Comparison of ENCODE assay signal across 9 cellular contexts in the genomic region with DNA sequence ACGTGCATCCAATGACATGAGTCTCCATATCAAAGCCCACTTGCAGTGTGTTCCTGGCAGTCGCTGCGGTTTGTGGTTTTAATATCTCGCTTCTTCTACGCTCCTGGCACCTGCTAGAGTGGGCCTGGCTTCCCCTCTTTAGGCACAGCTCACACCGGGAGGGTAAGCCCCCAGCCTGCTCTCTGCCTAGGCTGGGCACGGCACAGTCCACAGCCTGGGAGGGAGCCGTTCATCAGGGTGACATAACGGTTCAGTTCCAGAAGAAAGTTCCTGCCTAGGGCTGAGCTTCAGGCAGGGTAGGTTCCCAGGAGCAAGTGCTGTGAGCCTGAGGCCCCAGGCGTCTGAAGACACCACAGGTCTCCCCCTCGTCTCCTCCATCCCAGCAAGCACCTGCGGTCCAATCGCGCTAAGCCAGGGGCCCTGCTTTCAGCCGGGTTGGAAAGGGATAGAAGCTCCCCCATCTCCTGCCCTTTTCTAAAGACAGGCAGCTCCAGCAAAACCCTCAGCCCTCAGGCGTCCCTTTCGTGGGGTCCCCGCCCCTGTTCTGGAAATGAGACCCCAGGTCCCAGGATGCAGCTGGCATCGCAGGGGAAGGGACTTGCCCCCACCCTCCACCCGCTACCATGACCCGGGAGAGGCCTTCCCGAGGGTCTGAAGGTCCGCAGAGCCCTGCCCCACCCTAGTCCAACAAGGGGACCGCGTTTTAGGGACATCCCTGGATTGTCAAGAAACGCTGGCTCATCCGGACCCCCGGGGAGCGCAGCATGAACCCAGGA.
DNase-seq lines count a peak whose midpoint lies in the region; ATAC-seq, FAIRE-seq and TF ChIP-seq lines count a peak whose summit lies in the region.
"Had no signal": no experiment of that assay in that cellular context is flagged by ENCODE, and none has a peak within 500 bp of the region (broad histone marks: within the 10 kb centered on the region; RNA-seq: fewer than 3 reads in every experiment).

No MANE protein-coding gene starts in this region.

- H3K36me3 ChIP-seq in right atrium auricular region (no peaks in the 10 kb centered on the region), astrocyte (ENCODE audit: insufficient read depth, low read length) (no peaks in the 10 kb centered on the region), mesendoderm (ENCODE audit: control insufficient read depth, insufficient read depth, low read length) (no peaks in the 10 kb centered on the region), aorta (ENCODE audit: control insufficient read depth in 1 of 2, insufficient read depth in 2 of 2, low read length in 1 of 2) (no peaks in the 10 kb centered on the region)

- H3K4me1 ChIP-seq in right atrium auricular region (no peaks in the 10 kb centered on the region), astrocyte (ENCODE audit: insufficient read depth, low read length) (no peaks in the 10 kb centered on the region), mesendoderm (ENCODE audit: control insufficient read depth, low read depth, low read length) (no peaks in the 10 kb centered on the region), aorta (ENCODE audit: control insufficient read depth in 1 of 2, insufficient read depth in 2 of 2, low read length in 2 of 2) (no peaks in the 10 kb centered on the region)

- no peak overlapping the region for H2BK120ac ChIP-seq in mesendoderm (ENCODE audit: low read depth, low read length)

- H3K79me1 ChIP-seq in mesendoderm (ENCODE audit: low read length): no peaks in the 10 kb centered on the region

- no peaks in the 10 kb centered on the region for H4K20me1 ChIP-seq in astrocyte (ENCODE audit: insufficient read depth, low read length)

- no peak for FAIRE-seq in astrocyte (lab: Jason Lieb, UNC)

- no peak overlapping the region for H3K27ac Mint-ChIP-seq in astrocyte (ENCODE audit: unreplicated experiment)
- H3K27ac Mint-ChIP-seq: stimulated activated naive CD8-positive, alpha-beta T cell treated with anti-CD3 and anti-CD28 coated beads, Interleukin-15, Interleukin-2, amounts not matched to agents 100 ng/mL and 50 ng/mL, for 24 hours had no signal

- no peaks in the 10 kb centered on the region for H3K36me3 Mint-ChIP-seq in astrocyte (ENCODE audit: low read depth, unreplicated experiment)

- H4K5ac ChIP-seq in mesendoderm (ENCODE audit: low read length): no peak overlapping the region

- peak; percentile 53 for ATAC-seq in aorta (ENCODE audit: low FRiP score)

- no peak overlapping the region for H3K23ac ChIP-seq in mesendoderm (ENCODE audit: low read length)

- TF ChIP-seq CTCF in right atrium auricular region (IDR thresholded peaks at IDR 0.05): no peak
- no peak for TF ChIP-seq CTCF in astrocyte (IDR thresholded peaks at IDR 0.05; ENCODE audit: insufficient read depth, low read depth, low read length)
- no peak for TF ChIP-seq CTCF in GM10266 (IDR thresholded peaks at IDR 0.05; ENCODE audit: control insufficient read depth, insufficient read depth, low read depth, missing control alignments)

- no peak overlapping the region for H3K56ac ChIP-seq in mesendoderm (ENCODE audit: low read length)

- DNase-seq in cardiac septum (ENCODE audit: low spot score) (peak; percentile 58), right atrium auricular region (ENCODE audit: low spot score) (no peak), astrocyte (ENCODE audit: low read depth) (no peak), mesendoderm (peak; percentile 5), aorta (no peak), NCI-H2107 treated with DMSO at 0.1 percent for 48 hours (lab: John Stamatoyannopoulos, UW; ENCODE audit: unreplicated experiment) (no peak), NCI-H226 (no peak), GM10266 (ENCODE audit: extremely low spot score) (no peak)

- no CpG with 5 or more reads among the region's 29 CpGs for WGBS in mesendoderm (ENCODE audit: extremely low coverage, insufficient coverage, low lambda C conversion rate)
- 46 to 55% methylated on average over 29 of the region's 29 CpGs for WGBS in aorta, 2 donors

- H3K4me2 ChIP-seq in astrocyte (ENCODE audit: low read length): peak overlapping the region; percentile 80
- H3K4me2 ChIP-seq in mesendoderm (ENCODE audit: low read length): peak overlapping the region; percentile 35

- no peak overlapping the region for H2AK5ac ChIP-seq in mesendoderm (ENCODE audit: low read length)

- H2BK15ac ChIP-seq in mesendoderm (replicated peaks; ENCODE audit: low read depth): no peak overlapping the region

- H3K9me3 ChIP-seq in right atrium auricular region (no peaks in the 10 kb centered on the region), astrocyte (ENCODE audit: insufficient read depth, low read depth, low read length) (no peaks in the 10 kb centered on the region), aorta (ENCODE audit: control insufficient read depth, low read length) (no peaks in the 10 kb centered on the region)

- no peak overlapping the region for H3K4ac ChIP-seq in mesendoderm (ENCODE audit: low read depth, low read length)

- H3K4me3 ChIP-seq in right atrium auricular region (peak overlapping the region in 1 of 2 donors; percentile 21), astrocyte (ENCODE audit: insufficient read depth, low read depth, low read length) (no peak overlapping the region), mesendoderm (ENCODE audit: low read length) (no peak overlapping the region), aorta (ENCODE audit: low read length in 2 of 2) (no peak overlapping the region)

- H3K27ac ChIP-seq in right atrium auricular region (no peak overlapping the region), astrocyte (ENCODE audit: low read depth, low read length) (no peak overlapping the region), mesendoderm (ENCODE audit: low read depth, low read length) (no peak overlapping the region), aorta (ENCODE audit: low read depth in 1 of 2, low read length in 2 of 2) (no peak overlapping the region)

- H2AFZ ChIP-seq in astrocyte (ENCODE audit: low read depth, low read length): no peak overlapping the region

- H3K9ac ChIP-seq in astrocyte (ENCODE audit: low read length): no peak overlapping the region
- no peak overlapping the region for H3K9ac ChIP-seq in mesendoderm (ENCODE audit: low read length)

- H3K4me1 Mint-ChIP-seq in astrocyte (ENCODE audit: low read depth, unreplicated experiment): no peaks in the 10 kb centered on the region

- H3K9me3 Mint-ChIP-seq in astrocyte (ENCODE audit: unreplicated experiment): peaks cover 1% of the 10 kb centered on the region
- H3K9me3 Mint-ChIP-seq: stimulated activated naive CD8-positive, alpha-beta T cell treated with anti-CD3 and anti-CD28 coated beads, Interleukin-15, Interleukin-2, amounts not matched to agents 100 ng/mL and 50 ng/mL, for 24 hours had no signal

- no peaks in the 10 kb centered on the region for H3K79me2 ChIP-seq in astrocyte (ENCODE audit: insufficient read depth, low read length)
- no peaks in the 10 kb centered on the region for H3K79me2 ChIP-seq in mesendoderm (ENCODE audit: control insufficient read depth, insufficient read depth, low read length)

- no peak overlapping the region for H3K18ac ChIP-seq in mesendoderm (ENCODE audit: low read length)

- no peak overlapping the region for H2BK5ac ChIP-seq in mesendoderm (ENCODE audit: low read length)

- H3K4me3 Mint-ChIP-seq in astrocyte (ENCODE audit: unreplicated experiment): no peak overlapping the region

- H3K27me3 Mint-ChIP-seq in astrocyte (ENCODE audit: low read depth, unreplicated experiment): peaks cover 26% of the 10 kb centered on the region

- intact Hi-C loops in cardiac septum (cut with DNase I) (loop anchor here (5.0 to 10.0 kb wide), 3 partner anchors 1169 to 1536 kb away; no protein-coding TSS in a partner anchor), aorta (cut with DNase I) (loop anchor here (5.0 kb wide), 3 partner anchors 1541 to 1556 kb away; no protein-coding TSS in a partner anchor)

- H3K27me3 ChIP-seq in right atrium auricular region: no peaks in the 10 kb centered on the region
- peaks cover 3% of the 10 kb centered on the region for H3K27me3 ChIP-seq in astrocyte (ENCODE audit: insufficient read depth, low read length)
- H3K27me3 ChIP-seq in mesendoderm (ENCODE audit: insufficient read depth, low read length, poor library complexity): peaks cover 8% of the 10 kb centered on the region
- H3K27me3 ChIP-seq in aorta (ENCODE audit: control insufficient read depth in 1 of 2, insufficient read depth in 2 of 2, low read length in 1 of 2): no peaks in the 10 kb centered on the region

- H4K8ac ChIP-seq in mesendoderm (ENCODE audit: low read depth, low read length): no peak overlapping the region

Comparison
In these comparisons a context has a peak if more than half of its experiments do, and no peak if none do; other contexts are left out.
1. DNase-seq: peak in cardiac septum (single experiment) and mesendoderm (single experiment); none in right atrium auricular region (single experiment), astrocyte (single experiment), aorta (0 of 2), NCI-H2107 treated with DMSO at 0.1 percent for 48 hours (single experiment), NCI-H226 (single experiment) and GM10266 (single experiment).